In genomic region chr3:39941941-39942340, GRCh38 we compare ENCODE assay signal across 26 cellular contexts.
DNase-seq lines count a peak whose midpoint lies in the region; ATAC-seq and TF ChIP-seq lines count a peak whose summit lies in the region.
"Had no signal": no experiment of that assay in that cellular context is flagged by ENCODE, and none has a peak within 500 bp of the region (broad histone marks: within the 10 kb centered on the region; RNA-seq: fewer than 3 reads in every experiment).

No MANE protein-coding gene starts in this region.

- ATAC-seq in esophagus mucosa, result peak; percentile 72
- ATAC-seq: stimulated activated naive CD8-positive, alpha-beta T cell treated with anti-CD3 and anti-CD28 coated beads, Interleukin-15, amount 100 ng/mL, for 72 hours had no signal

- DNase-seq in COR-L47 (lab: John Stamatoyannopoulos, UW), result peak; percentile 16
- DNase-seq in LNCaP clone FGC (ENCODE audit: low read depth), result peak; percentile 99
- peak; percentile 7 for DNase-seq in NCI-H69 (lab: John Stamatoyannopoulos, UW)
- DNase-seq in activated CD4-positive, alpha-beta T cell treated with anti-CD3 and anti-CD28 coated beads for 48 hours, result no peak
- no peak for DNase-seq in NCI-H524 (lab: John Stamatoyannopoulos, UW)
- no peak for DNase-seq in GM03348 (ENCODE audit: low spot score)
- DNase-seq: activated CD4-positive, alpha-beta T cell treated with anti-CD3 and anti-CD28 coated beads, Interleukin-2, amount 50 U/mL, for 48 hours; activated CD4-positive, CD25-positive, alpha-beta regulatory T cell; activated CD8-positive, alpha-beta memory T cell treated with anti-CD3 and anti-CD28 coated beads, Interleukin-2, amount 50 U/mL, for 48 hours; activated naive CD4-positive, alpha-beta T cell treated with anti-CD3 and anti-CD28 coated beads, Interleukin-2, amount 10 ng/mL, durations not matched to agents 7 days and 5 days; brain microvascular endothelial cell; foreskin melanocyte; H9; heart right ventricle; mammary epithelial cell; NCI-H1048; ovary; retina; stimulated activated CD4-positive, alpha-beta T cell treated with anti-CD3 and anti-CD28 coated beads, Interleukin-1b, Interleukin-23, amount 100 ng/mL, for 48 hours; stimulated activated CD8-positive, alpha-beta memory T cell treated with anti-CD3 and anti-CD28 coated beads, Interleukin-4, amount 100 ng/mL, for 48 hours; stimulated activated naive CD8-positive, alpha-beta T cell treated with anti-CD3 and anti-CD28 coated beads, Interleukin-15, amount 100 ng/mL, for 72 hours; tibial artery had no signal

- peak; percentile 34; the same call in 1 of the 2 replicates for TF ChIP-seq CTCF in LNCaP clone FGC (IDR thresholded peaks at IDR 0.05; ENCODE audit: control insufficient read depth, extremely low read depth, insufficient read depth)

- H3K4me3 ChIP-seq in LNCaP clone FGC (ENCODE audit: low read depth, low read length), result no peak overlapping the region
- H3K4me3 ChIP-seq: BLaER1, esophagus muscularis mucosa, heart right ventricle, ovary, smooth muscle cell, tibial artery had no signal

Comparison
In these comparisons a context has a peak if more than half of its experiments do, and no peak if none do; other contexts are left out.
1. DNase-seq: peak in COR-L47 (single experiment), LNCaP clone FGC (single experiment) and NCI-H69 (single experiment); none in activated CD4-positive, alpha-beta T cell treated with anti-CD3 and anti-CD28 coated beads for 48 hours (single experiment), NCI-H524 (0 of 2) and GM03348 (single experiment).